In the genomic region with DNA sequence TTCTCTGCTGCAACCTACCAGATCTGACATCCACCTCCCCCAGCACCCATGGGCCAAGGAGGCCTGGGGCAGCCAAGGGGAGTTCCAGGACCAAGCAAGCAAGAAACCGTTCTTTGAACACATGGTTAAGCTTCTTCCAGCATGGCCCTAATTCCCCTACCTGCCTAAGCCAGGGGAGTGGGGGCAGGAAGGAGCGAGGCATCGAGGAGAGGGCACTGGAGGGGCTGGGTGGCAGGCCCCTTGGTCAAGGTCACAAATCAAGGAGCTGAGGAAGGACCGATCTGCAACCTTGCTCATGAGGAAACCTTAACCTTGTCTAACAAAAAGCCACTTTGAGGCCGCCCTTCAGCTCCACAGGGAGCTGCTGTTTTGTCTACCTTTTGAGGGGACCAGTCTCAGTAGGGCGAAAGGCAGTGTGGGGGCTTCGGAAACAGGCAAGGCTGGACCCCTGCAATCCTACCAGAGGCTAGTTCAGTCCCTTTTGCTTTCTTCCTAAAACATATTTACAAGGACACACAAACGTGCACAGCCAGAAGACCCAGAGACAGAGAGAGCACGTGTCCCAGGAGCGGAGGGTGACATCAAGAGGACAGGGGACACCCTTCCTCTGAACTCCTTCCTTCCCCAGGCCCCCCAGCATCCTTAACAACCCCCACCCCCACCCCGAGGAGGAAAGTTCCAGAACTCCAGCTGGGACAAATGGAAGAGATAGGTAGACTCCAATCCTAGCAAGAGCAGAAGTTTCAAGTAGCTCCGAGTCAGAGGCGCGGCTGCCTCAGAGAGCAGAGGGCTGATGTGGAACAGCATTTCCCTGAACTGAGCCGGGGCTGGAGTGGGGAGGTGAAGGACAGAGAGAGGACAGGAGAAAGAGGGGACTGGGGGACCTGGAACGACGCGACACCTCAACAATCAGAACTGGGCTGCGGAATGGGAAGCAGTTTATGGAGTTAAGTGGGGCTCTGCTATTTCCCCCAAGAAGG, we compare ENCODE assay signal across 1 cellular context.
TF ChIP-seq lines count a peak whose summit lies in the region.

No MANE protein-coding gene starts in this region.

TF ChIP-seq in GM23338, 12 proteins besides CTCF, POLR2A, EP300 and RAD21 (continued from another document):
- TF ChIP-seq, protein P1, sequence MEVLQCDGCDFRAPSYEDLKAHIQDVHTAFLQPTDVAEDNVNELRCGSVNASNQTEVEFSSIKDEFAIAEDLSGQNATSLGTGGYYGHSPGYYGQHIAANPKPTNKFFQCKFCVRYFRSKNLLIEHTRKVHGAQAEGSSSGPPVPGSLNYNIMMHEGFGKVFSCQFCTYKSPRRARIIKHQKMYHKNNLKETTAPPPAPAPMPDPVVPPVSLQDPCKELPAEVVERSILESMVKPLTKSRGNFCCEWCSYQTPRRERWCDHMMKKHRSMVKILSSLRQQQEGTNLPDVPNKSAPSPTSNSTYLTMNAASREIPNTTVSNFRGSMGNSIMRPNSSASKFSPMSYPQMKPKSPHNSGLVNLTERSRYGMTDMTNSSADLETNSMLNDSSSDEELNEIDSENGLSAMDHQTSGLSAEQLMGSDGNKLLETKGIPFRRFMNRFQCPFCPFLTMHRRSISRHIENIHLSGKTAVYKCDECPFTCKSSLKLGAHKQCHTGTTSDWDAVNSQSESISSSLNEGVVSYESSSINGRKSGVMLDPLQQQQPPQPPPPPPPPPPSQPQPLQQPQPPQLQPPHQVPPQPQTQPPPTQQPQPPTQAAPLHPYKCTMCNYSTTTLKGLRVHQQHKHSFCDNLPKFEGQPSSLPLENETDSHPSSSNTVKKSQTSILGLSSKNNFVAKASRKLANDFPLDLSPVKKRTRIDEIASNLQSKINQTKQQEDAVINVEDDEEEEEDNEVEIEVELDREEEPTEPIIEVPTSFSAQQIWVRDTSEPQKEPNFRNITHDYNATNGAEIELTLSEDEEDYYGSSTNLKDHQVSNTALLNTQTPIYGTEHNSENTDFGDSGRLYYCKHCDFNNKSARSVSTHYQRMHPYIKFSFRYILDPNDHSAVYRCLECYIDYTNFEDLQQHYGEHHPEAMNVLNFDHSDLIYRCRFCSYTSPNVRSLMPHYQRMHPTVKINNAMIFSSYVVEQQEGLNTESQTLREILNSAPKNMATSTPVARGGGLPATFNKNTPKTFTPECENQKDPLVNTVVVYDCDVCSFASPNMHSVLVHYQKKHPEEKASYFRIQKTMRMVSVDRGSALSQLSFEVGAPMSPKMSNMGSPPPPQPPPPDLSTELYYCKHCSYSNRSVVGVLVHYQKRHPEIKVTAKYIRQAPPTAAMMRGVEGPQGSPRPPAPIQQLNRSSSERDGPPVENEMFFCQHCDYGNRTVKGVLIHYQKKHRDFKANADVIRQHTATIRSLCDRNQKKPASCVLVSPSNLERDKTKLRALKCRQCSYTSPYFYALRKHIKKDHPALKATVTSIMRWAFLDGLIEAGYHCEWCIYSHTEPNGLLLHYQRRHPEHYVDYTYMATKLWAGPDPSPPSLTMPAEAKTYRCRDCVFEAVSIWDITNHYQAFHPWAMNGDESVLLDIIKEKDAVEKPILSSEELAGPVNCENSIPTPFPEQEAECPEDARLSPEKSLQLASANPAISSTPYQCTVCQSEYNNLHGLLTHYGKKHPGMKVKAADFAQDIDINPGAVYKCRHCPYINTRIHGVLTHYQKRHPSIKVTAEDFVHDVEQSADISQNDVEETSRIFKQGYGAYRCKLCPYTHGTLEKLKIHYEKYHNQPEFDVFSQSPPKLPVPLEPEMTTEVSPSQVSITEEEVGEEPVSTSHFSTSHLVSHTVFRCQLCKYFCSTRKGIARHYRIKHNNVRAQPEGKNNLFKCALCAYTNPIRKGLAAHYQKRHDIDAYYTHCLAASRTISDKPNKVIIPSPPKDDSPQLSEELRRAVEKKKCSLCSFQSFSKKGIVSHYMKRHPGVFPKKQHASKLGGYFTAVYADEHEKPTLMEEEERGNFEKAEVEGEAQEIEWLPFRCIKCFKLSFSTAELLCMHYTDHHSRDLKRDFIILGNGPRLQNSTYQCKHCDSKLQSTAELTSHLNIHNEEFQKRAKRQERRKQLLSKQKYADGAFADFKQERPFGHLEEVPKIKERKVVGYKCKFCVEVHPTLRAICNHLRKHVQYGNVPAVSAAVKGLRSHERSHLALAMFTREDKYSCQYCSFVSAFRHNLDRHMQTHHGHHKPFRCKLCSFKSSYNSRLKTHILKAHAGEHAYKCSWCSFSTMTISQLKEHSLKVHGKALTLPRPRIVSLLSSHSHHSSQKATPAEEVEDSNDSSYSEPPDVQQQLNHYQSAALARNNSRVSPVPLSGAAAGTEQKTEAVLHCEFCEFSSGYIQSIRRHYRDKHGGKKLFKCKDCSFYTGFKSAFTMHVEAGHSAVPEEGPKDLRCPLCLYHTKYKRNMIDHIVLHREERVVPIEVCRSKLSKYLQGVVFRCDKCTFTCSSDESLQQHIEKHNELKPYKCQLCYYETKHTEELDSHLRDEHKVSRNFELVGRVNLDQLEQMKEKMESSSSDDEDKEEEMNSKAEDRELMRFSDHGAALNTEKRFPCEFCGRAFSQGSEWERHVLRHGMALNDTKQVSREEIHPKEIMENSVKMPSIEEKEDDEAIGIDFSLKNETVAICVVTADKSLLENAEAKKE (CRISPR knock-in tag; IDR thresholded peaks at IDR 0.05): no peak
- TF ChIP-seq, protein P2, sequence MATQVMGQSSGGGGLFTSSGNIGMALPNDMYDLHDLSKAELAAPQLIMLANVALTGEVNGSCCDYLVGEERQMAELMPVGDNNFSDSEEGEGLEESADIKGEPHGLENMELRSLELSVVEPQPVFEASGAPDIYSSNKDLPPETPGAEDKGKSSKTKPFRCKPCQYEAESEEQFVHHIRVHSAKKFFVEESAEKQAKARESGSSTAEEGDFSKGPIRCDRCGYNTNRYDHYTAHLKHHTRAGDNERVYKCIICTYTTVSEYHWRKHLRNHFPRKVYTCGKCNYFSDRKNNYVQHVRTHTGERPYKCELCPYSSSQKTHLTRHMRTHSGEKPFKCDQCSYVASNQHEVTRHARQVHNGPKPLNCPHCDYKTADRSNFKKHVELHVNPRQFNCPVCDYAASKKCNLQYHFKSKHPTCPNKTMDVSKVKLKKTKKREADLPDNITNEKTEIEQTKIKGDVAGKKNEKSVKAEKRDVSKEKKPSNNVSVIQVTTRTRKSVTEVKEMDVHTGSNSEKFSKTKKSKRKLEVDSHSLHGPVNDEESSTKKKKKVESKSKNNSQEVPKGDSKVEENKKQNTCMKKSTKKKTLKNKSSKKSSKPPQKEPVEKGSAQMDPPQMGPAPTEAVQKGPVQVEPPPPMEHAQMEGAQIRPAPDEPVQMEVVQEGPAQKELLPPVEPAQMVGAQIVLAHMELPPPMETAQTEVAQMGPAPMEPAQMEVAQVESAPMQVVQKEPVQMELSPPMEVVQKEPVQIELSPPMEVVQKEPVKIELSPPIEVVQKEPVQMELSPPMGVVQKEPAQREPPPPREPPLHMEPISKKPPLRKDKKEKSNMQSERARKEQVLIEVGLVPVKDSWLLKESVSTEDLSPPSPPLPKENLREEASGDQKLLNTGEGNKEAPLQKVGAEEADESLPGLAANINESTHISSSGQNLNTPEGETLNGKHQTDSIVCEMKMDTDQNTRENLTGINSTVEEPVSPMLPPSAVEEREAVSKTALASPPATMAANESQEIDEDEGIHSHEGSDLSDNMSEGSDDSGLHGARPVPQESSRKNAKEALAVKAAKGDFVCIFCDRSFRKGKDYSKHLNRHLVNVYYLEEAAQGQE (IDR thresholded peaks at IDR 0.05; ENCODE audit: unreplicated experiment): no peak
TF ChIP-seq in GM23338: peak in this region for 0.
